In genomic region chr7:69482676-69483075, GRCh38 we compare ENCODE assay signal across 7 cellular contexts.
"Had no signal": no experiment of that assay in that cellular context is flagged by ENCODE, and none has a peak within 500 bp of the region (broad histone marks: within the 10 kb centered on the region; RNA-seq: fewer than 3 reads in every experiment).

No MANE protein-coding gene starts in this region.

- ATAC-seq: HepG2 had no signal

- H3K27ac ChIP-seq: HL-60 had no signal

- DNase-seq: GOT3, H7, HCEC 1CT, KBM-7 had no signal

- H3K4me1 Mint-ChIP-seq: IgD-negative memory B cell had no signal

- H3K4me3 Mint-ChIP-seq: IgD-negative memory B cell had no signal

- H3K27ac Mint-ChIP-seq: IgD-negative memory B cell had no signal

- H3K9me3 Mint-ChIP-seq: IgD-negative memory B cell had no signal
